In the genomic region with DNA sequence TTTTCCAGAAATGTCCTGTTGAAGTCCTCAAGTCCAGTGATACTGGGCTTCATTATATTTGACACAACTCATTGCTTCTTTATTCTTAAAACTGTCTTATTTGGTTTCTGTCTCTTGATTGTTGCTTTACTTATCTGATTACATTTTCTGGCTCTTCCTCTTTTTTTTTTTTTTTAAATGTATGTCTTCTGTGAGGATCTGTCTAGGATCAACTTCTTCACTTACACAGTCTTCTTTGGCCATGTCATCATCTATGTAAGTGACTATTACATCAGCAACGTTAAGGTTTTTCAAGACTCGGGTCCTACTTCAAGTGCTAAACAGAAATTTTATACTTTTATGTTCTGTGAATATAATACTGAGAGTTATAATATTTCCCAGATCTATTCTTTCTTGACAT, we compare ENCODE assay signal across 27 cellular contexts.
"Had no signal": no experiment of that assay in that cellular context is flagged by ENCODE, and none has a peak within 500 bp of the region (broad histone marks: within the 10 kb centered on the region; RNA-seq: fewer than 3 reads in every experiment).

No MANE protein-coding gene starts in this region.

- H3K27ac ChIP-seq: brain microvascular endothelial cell, colonic mucosa, dorsolateral prefrontal cortex, lower lobe of right lung, sigmoid colon, testis, vagina, VCaP had no signal

- H3K4me1 Mint-ChIP-seq: activated CD4-positive, alpha-beta memory T cell treated with anti-CD3 and anti-CD28 coated beads, Interleukin-2, amount 10 ng/mL, durations not matched to agents 7 days and 5 days; activated CD4-positive, alpha-beta T cell treated with anti-CD3 and anti-CD28 coated beads, Interleukin-2, amount 10 ng/mL, durations not matched to agents 24 days and 14 days; activated naive CD4-positive, alpha-beta T cell treated with anti-CD3 and anti-CD28 coated beads, Interleukin-2, amount 50 U/mL, for 24 hours had no signal

- H3K4me3 Mint-ChIP-seq: activated CD4-positive, alpha-beta memory T cell treated with anti-CD3 and anti-CD28 coated beads, Interleukin-2, amount 10 ng/mL, durations not matched to agents 7 days and 5 days; activated CD4-positive, alpha-beta T cell treated with anti-CD3 and anti-CD28 coated beads, Interleukin-2, amount 10 ng/mL, durations not matched to agents 24 days and 14 days; activated naive CD4-positive, alpha-beta T cell treated with anti-CD3 and anti-CD28 coated beads, Interleukin-2, amount 50 U/mL, for 24 hours; activated T-helper 1 cell treated with anti-CD3 and anti-CD28 coated beads, Interleukin-12 subunit alpha, Interleukin-12 subunit beta, Interleukin-2, Interleukin-4 antibody, amounts not matched to agents 30 ng/mL and 10 ng/mL and 1 ng/mL, durations not matched to agents 14 hours and 24 hours and 36 hours; effector memory CD8-positive, alpha-beta T cell; naive thymus-derived CD8-positive, alpha-beta T cell; type B pancreatic cell had no signal

- H3K36me3 ChIP-seq: colonic mucosa had no signal

- H3K27me3 Mint-ChIP-seq: activated CD4-positive, alpha-beta memory T cell treated with anti-CD3 and anti-CD28 coated beads, Interleukin-2, amount 10 ng/mL, durations not matched to agents 7 days and 5 days; activated CD4-positive, alpha-beta T cell treated with anti-CD3 and anti-CD28 coated beads, Interleukin-2, amount 10 ng/mL, durations not matched to agents 24 days and 14 days; activated naive CD4-positive, alpha-beta T cell treated with anti-CD3 and anti-CD28 coated beads, Interleukin-2, amount 50 U/mL, for 24 hours; effector memory CD8-positive, alpha-beta T cell; naive thymus-derived CD8-positive, alpha-beta T cell; progenitor cell of endocrine pancreas; type B pancreatic cell had no signal

- DNase-seq: activated CD4-positive, alpha-beta memory T cell treated with anti-CD3 and anti-CD28 coated beads, Interleukin-2, amount 10 ng/mL, durations not matched to agents 7 days and 5 days; activated CD4-positive, alpha-beta T cell treated with anti-CD3 and anti-CD28 coated beads, Interleukin-2, amount 10 ng/mL, durations not matched to agents 24 days and 14 days; activated gamma-delta T cell; aorta; brain microvascular endothelial cell; central memory CD4-positive, alpha-beta T cell; colonic mucosa; dorsolateral prefrontal cortex; effector memory CD8-positive, alpha-beta T cell; foreskin melanocyte; lower lobe of right lung; naive thymus-derived CD8-positive, alpha-beta T cell; retina; sigmoid colon; stimulated activated CD4-positive, alpha-beta T cell treated with anti-CD3 and anti-CD28 coated beads, Interleukin-2, amount 100 ng/mL, for 48 hours; stimulated activated CD8-positive, alpha-beta memory T cell treated with anti-CD3 and anti-CD28 coated beads, Interleukin-4, amount 100 ng/mL, for 48 hours; stimulated activated naive CD4-positive, alpha-beta T cell; testis had no signal

- H3K4me1 ChIP-seq: colonic mucosa, lower lobe of right lung, vagina had no signal

- ATAC-seq: activated CD4-positive, CD25-positive, alpha-beta regulatory T cell treated with anti-CD3 and anti-CD28 coated beads, Interleukin-2, amount 50 U/mL, for 24 hours; effector memory CD8-positive, alpha-beta T cell; esophagus mucosa; left lobe of liver; lower lobe of right lung; naive thymus-derived CD8-positive, alpha-beta T cell had no signal

- H3K9me3 ChIP-seq: colonic mucosa, lower lobe of right lung, sigmoid colon, testis, vagina had no signal

- H3K9me3 Mint-ChIP-seq: activated CD4-positive, alpha-beta memory T cell treated with anti-CD3 and anti-CD28 coated beads, Interleukin-2, amount 10 ng/mL, durations not matched to agents 7 days and 5 days; activated CD4-positive, alpha-beta T cell treated with anti-CD3 and anti-CD28 coated beads, Interleukin-2, amount 10 ng/mL, durations not matched to agents 24 days and 14 days; activated naive CD4-positive, alpha-beta T cell treated with anti-CD3 and anti-CD28 coated beads, Interleukin-2, amount 50 U/mL, for 24 hours; activated T-helper 1 cell treated with anti-CD3 and anti-CD28 coated beads, Interleukin-12 subunit alpha, Interleukin-12 subunit beta, Interleukin-2, Interleukin-4 antibody, amounts not matched to agents 30 ng/mL and 10 ng/mL and 1 ng/mL, durations not matched to agents 14 hours and 24 hours and 36 hours; effector memory CD8-positive, alpha-beta T cell; naive thymus-derived CD8-positive, alpha-beta T cell; type B pancreatic cell had no signal

- H3K27ac Mint-ChIP-seq: activated CD4-positive, alpha-beta memory T cell treated with anti-CD3 and anti-CD28 coated beads, Interleukin-2, amount 10 ng/mL, durations not matched to agents 7 days and 5 days; activated CD4-positive, alpha-beta T cell treated with anti-CD3 and anti-CD28 coated beads, Interleukin-2, amount 10 ng/mL, durations not matched to agents 24 days and 14 days; activated naive CD4-positive, alpha-beta T cell treated with anti-CD3 and anti-CD28 coated beads, Interleukin-2, amount 50 U/mL, for 24 hours; activated T-helper 1 cell treated with anti-CD3 and anti-CD28 coated beads, Interleukin-12 subunit alpha, Interleukin-12 subunit beta, Interleukin-2, Interleukin-4 antibody, amounts not matched to agents 30 ng/mL and 10 ng/mL and 1 ng/mL, durations not matched to agents 14 hours and 24 hours and 36 hours; effector memory CD8-positive, alpha-beta T cell; progenitor cell of endocrine pancreas; type B pancreatic cell had no signal

- H3K27me3 ChIP-seq: brain microvascular endothelial cell, colonic mucosa, dorsolateral prefrontal cortex, sigmoid colon, testis, vagina had no signal

- H3K4me3 ChIP-seq: colonic mucosa, dorsolateral prefrontal cortex, lower lobe of right lung, sigmoid colon, testis, vagina had no signal
